Comparison of ENCODE assay signal across 8 cellular contexts in the genomic region with DNA sequence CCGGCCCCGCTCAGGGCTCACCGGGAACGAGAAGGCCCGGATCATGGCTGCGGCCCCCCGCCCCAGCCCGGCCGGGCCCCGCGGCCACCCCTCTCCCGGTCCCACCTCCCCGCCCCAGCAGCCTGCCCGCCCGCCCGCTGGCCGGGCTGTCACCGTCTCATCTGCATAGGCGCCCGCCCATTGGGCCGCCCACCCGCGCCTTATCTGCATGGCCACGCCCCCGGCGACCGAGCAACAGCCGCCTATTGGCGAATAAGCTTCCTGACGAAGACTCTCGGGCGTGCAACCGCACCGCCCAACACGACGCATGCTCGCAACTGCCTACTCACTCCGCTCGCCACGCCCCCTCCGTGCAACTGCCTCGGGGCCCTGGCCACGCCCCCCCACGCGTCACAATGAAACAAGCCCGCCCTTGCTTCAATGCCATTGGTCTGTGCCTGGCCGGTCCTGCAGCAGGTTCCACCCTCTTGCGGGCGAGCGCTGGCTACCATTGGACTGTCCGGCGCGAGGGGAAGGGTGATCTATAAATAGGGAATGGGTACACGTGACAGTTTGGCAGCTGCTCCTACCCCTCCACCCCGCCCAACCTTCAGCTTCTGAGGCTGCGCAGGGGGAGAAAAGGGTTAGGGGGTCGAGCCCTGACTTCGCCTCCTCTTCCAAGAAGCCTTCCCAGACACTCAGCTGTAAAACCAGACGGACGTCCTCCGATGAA. TPM values are rescaled to one million over a fixed set of nuclear protein-coding genes. Genes with fewer than 3 reads are reported as not detected.
A peak's percentile ranks its signal among the peaks of the same experiment; 100 is the strongest.
DNase-seq lines count a peak whose midpoint lies in the region; ATAC-seq and TF ChIP-seq lines count a peak whose summit lies in the region.

A gene with protein sequence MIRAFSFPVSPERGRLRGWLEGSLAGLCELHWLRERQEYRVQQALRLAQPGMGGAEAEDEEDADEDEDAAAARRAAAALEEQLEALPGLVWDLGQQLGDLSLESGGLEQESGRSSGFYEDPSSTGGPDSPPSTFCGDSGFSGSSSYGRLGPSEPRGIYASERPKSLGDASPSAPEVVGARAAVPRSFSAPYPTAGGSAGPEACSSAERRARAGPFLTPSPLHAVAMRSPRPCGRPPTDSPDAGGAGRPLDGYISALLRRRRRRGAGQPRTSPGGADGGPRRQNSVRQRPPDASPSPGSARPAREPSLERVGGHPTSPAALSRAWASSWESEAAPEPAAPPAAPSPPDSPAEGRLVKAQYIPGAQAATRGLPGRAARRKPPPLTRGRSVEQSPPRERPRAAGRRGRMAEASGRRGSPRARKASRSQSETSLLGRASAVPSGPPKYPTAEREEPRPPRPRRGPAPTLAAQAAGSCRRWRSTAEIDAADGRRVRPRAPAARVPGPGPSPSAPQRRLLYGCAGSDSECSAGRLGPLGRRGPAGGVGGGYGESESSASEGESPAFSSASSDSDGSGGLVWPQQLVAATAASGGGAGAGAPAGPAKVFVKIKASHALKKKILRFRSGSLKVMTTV (minus strand): TSS at position 163 of the 712 bp plus-strand sequence. CDS start 118 bp downstream, at position 45.

- H3K9me3 Mint-ChIP-seq in activated naive CD8-positive, alpha-beta T cell treated with anti-CD3 and anti-CD28 coated beads, Interleukin-2, amount 50 U/mL, for 24 hours = no peaks in the 10 kb centered on the region

- H4K20me1 ChIP-seq in SU-DHL-6 (ENCODE audit: low read depth, low read length) (no peaks in the 10 kb centered on the region), osteoblast (ENCODE audit: insufficient read depth, low read length) (peaks cover 2% of the 10 kb centered on the region)

- peak; percentile 99 for DNase-seq in GM10248 (ENCODE audit: extremely low spot score)
- DNase-seq in NCI-H1417 (lab: John Stamatoyannopoulos, UW) = peak; percentile 99 to 100 (median 100)
- peak; percentile 100 for DNase-seq in activated naive CD8-positive, alpha-beta T cell treated with anti-CD3 and anti-CD28 coated beads, Interleukin-2, amount 50 U/mL, for 24 hours
- peak; percentile 100 for DNase-seq in Right ventricle myocardium inferior (ENCODE audit: missing footprints)
- DNase-seq in osteoblast (ENCODE audit: insufficient read length, low spot score, missing footprints) = peak; percentile 100
- DNase-seq in testis = peak; percentile 100

- ATAC-seq in HG02763 (IDR thresholded peaks at IDR 0.05; ENCODE audit: unreplicated experiment) = peak; percentile 89
- ATAC-seq in activated naive CD8-positive, alpha-beta T cell treated with anti-CD3 and anti-CD28 coated beads, Interleukin-2, amount 50 U/mL, for 24 hours = peak; percentile 88
- peak; percentile 97 for ATAC-seq in Right ventricle myocardium inferior

- H3K27me3 Mint-ChIP-seq in activated naive CD8-positive, alpha-beta T cell treated with anti-CD3 and anti-CD28 coated beads, Interleukin-2, amount 50 U/mL, for 24 hours = peaks cover 18% of the 10 kb centered on the region

- POLR2A ChIA-PET in GM10248 (lab: Yijun Ruan, JAX) = interaction anchor here (0.5 to 1.0 kb wide), 6 partner anchors 25 to 1336 kb away, joined by 3 read pairs; a partner anchor contains a TSS

- H3K36me3 ChIP-seq in SU-DHL-6 (ENCODE audit: low read length) = no peaks in the 10 kb centered on the region
- H3K36me3 ChIP-seq in osteoblast (ENCODE audit: insufficient read depth, low read length) = no peaks in the 10 kb centered on the region
- H3K36me3 ChIP-seq in testis (ENCODE audit: low read depth, missing control alignments) = no peaks in the 10 kb centered on the region

- H3K27ac ChIP-seq in SU-DHL-6 (ENCODE audit: low read depth, low read length) = no peak within 1 kb of the TSS
- H3K27ac ChIP-seq in osteoblast (ENCODE audit: low read depth, low read length) = peak within 1 kb of the TSS; percentile 38
- peak within 1 kb of the TSS; percentile 63 to 85 for H3K27ac ChIP-seq in testis

- TF ChIP-seq POLR2A in testis (IDR thresholded peaks at IDR 0.05) = no peak

- peak within 1 kb of the TSS; percentile 53 for H3K4me3 ChIP-seq in SU-DHL-6 (ENCODE audit: insufficient read depth, low read length, poor library complexity, severe bottlenecking)
- H3K4me3 ChIP-seq in osteoblast (ENCODE audit: insufficient read depth, low read length) = peak within 1 kb of the TSS; percentile 74
- H3K4me3 ChIP-seq in testis = peak within 1 kb of the TSS; percentile 62 to 78

- peaks cover 4% of the 10 kb centered on the region for H3F3A ChIP-seq in SU-DHL-6 (ENCODE audit: insufficient read depth)

- intact Hi-C loops in Right ventricle myocardium inferior (cut with DNase I) = no loop called here
- intact Hi-C loops in testis (cut with DNase I; ENCODE audit: low total_unique reads) = no loop called here

- H3K36me3 Mint-ChIP-seq in activated naive CD8-positive, alpha-beta T cell treated with anti-CD3 and anti-CD28 coated beads, Interleukin-2, amount 50 U/mL, for 24 hours (ENCODE audit: low read depth) = no peaks in the 10 kb centered on the region

- H2AFZ ChIP-seq in SU-DHL-6 (ENCODE audit: low read depth, low read length, severe bottlenecking) (peak within 1 kb of the TSS; percentile 84), osteoblast (ENCODE audit: low read length) (peak within 1 kb of the TSS; percentile 92)

- H3K9me2 ChIP-seq in SU-DHL-6 (replicated peaks; ENCODE audit: insufficient read depth, low read length) = no peaks in the 10 kb centered on the region

- H3K27ac Mint-ChIP-seq in activated naive CD8-positive, alpha-beta T cell treated with anti-CD3 and anti-CD28 coated beads, Interleukin-2, amount 50 U/mL, for 24 hours = peak within 1 kb of the TSS; percentile 77

- CTCF ChIA-PET in GM10248 (lab: Yijun Ruan, JAX) = interaction anchor here (0.7 to 7.9 kb wide), 29 partner anchors 9 to 147 kb away, joined by 3 to 287 read pairs (median 6); a partner anchor contains a TSS

- H3K9ac ChIP-seq in SU-DHL-6 (ENCODE audit: low read length) = peak within 1 kb of the TSS; percentile 52

- H3K4me1 ChIP-seq in osteoblast (ENCODE audit: insufficient read depth, low read length) (peaks cover 23% of the 10 kb centered on the region), testis (peaks cover 22% of the 10 kb centered on the region)

- peaks cover 34% of the 10 kb centered on the region for H3K4me1 Mint-ChIP-seq in activated naive CD8-positive, alpha-beta T cell treated with anti-CD3 and anti-CD28 coated beads, Interleukin-2, amount 50 U/mL, for 24 hours

- H3K4me3 Mint-ChIP-seq in activated naive CD8-positive, alpha-beta T cell treated with anti-CD3 and anti-CD28 coated beads, Interleukin-2, amount 50 U/mL, for 24 hours = peak within 1 kb of the TSS; percentile 79

- H3K4me2 ChIP-seq in SU-DHL-6 (ENCODE audit: low read depth, low read length, poor library complexity, severe bottlenecking) (peak within 1 kb of the TSS; percentile 62), osteoblast (ENCODE audit: insufficient read depth, low read length) (peak within 1 kb of the TSS; percentile 88)

- WGBS in testis, 2 donors = 0% methylated on average over 1 to 30 of the region's 61 CpGs

- H3K9me3 ChIP-seq in SU-DHL-6 (ENCODE audit: insufficient read depth, low read length) = no peaks in the 10 kb centered on the region
- no peaks in the 10 kb centered on the region for H3K9me3 ChIP-seq in osteoblast (ENCODE audit: low read depth, low read length)
- H3K9me3 ChIP-seq in testis = no peaks in the 10 kb centered on the region

- H3K27me3 ChIP-seq in SU-DHL-6 (ENCODE audit: low read length) (no peaks in the 10 kb centered on the region), osteoblast (ENCODE audit: insufficient read depth, low read length) (peaks cover 6% of the 10 kb centered on the region), testis (no peaks in the 10 kb centered on the region)

- TF ChIP-seq CTCF in GM10248 (IDR thresholded peaks at IDR 0.05; ENCODE audit: control extremely low read depth, extremely low read depth, low read depth, missing control alignments) (no peak), SU-DHL-6 (IDR thresholded peaks at IDR 0.05; ENCODE audit: insufficient read depth, low read length, poor library complexity, severe bottlenecking) (no peak), osteoblast (IDR thresholded peaks at IDR 0.05; ENCODE audit: extremely low read depth, low read depth, low read length) (no peak), testis (IDR thresholded peaks at IDR 0.05) (peak in 1 of 3 experiments; percentile 32)

- H3K79me2 ChIP-seq in SU-DHL-6 (ENCODE audit: insufficient read depth, low read length) (no peaks in the 10 kb centered on the region), osteoblast (ENCODE audit: insufficient read depth, low read length) (no peaks in the 10 kb centered on the region)

RNA-seq across cellular contexts. Expression of the gene that starts here (rescaled TPM):
- total RNA-seq in Right ventricle myocardium inferior (14.1 TPM), osteoblast (1.8 and 3.5 TPM in 2 replicates), testis (10 to 100 TPM; 17.2 to 30.6 TPM)
- polyA plus RNA-seq in testis (ENCODE audit: insufficient read depth, low read depth, low replicate concordance) = 19.8 TPM
